ENCODE assay signal across 8 cellular contexts in the genomic region with DNA sequence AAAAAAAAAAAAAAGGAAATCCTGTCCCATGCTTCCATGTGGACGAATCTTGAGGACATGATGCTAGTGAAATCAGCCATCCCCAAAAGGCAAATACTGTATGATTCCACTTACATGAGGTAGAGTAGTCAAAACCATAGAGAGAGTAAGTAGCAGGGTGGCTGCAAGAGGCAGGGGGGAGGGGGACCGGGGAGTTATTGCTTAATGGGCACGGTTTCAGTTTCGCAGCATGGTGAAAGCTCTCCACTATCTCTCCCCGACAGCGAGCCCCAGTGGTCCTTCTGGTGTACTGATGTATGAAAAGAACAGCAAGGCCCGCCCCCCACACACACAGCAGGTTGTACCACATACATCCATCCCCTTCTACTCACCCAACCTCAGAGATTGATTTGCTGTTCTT. TPM values are rescaled to one million over a fixed set of nuclear protein-coding genes. Genes with fewer than 3 reads are reported as not detected.
DNase-seq lines count a peak whose midpoint lies in the region; ATAC-seq and FAIRE-seq lines count a peak whose summit lies in the region.

No MANE protein-coding gene starts in this region.

- peak; percentile 48 for DNase-seq in NCI-H1436 (lab: John Stamatoyannopoulos, UW)
- DNase-seq in NCI-H1436 treated with DMSO at 0.1 percent for 48 hours (lab: John Stamatoyannopoulos, UW): no peak
- DNase-seq in NCI-H446 (lab: John Stamatoyannopoulos, UW): peak; percentile 49 to 81
- DNase-seq in activated CD8-positive, alpha-beta memory T cell treated with anti-CD3 and anti-CD28 coated beads, Interleukin-2, amount 50 U/mL, for 4 hours: peak; percentile 73
- peak; percentile 43 to 46 for DNase-seq in frontal cortex (ENCODE audit: low spot score in 2 of 2)
- peak; percentile 44 to 57 (median 44) for DNase-seq in stimulated activated CD4-positive, alpha-beta T cell treated with anti-CD3 and anti-CD28 coated beads, Interleukin-12 subunit alpha, Interleukin-12 subunit beta, amount 100 ng/mL, for 48 hours (ENCODE audit: low read depth in 2 of 3, low spot score in 1 of 3)
- no peak for DNase-seq in SHP77 (lab: John Stamatoyannopoulos, UW)

- peak; percentile 100 for ATAC-seq in HG02981 (IDR thresholded peaks at IDR 0.05; ENCODE audit: unreplicated experiment)

- FAIRE-seq in frontal cortex (lab: Jason Lieb, UNC): no peak

RNA-seq across cellular contexts. Expression of gene NOD1, which starts 32.8 kb away (rescaled TPM):
- total RNA-seq in frontal cortex: 0.82 TPM

RNA-seq across cellular contexts. Expression of gene GGCT, which starts 58.9 kb away (rescaled TPM):
- total RNA-seq in frontal cortex: 23.2 TPM

Comparison
In these comparisons a context has a peak if more than half of its experiments do, and no peak if none do; other contexts are left out.
1. DNase-seq: peak in NCI-H1436 (single experiment), NCI-H446 (2 of 2), activated CD8-positive, alpha-beta memory T cell treated with anti-CD3 and anti-CD28 coated beads, Interleukin-2, amount 50 U/mL, for 4 hours (single experiment), frontal cortex (2 of 2) and stimulated activated CD4-positive, alpha-beta T cell treated with anti-CD3 and anti-CD28 coated beads, Interleukin-12 subunit alpha, Interleukin-12 subunit beta, amount 100 ng/mL, for 48 hours (3 of 3); none in NCI-H1436 treated with DMSO at 0.1 percent for 48 hours (single experiment) and SHP77 (0 of 2).